In the genomic region with DNA sequence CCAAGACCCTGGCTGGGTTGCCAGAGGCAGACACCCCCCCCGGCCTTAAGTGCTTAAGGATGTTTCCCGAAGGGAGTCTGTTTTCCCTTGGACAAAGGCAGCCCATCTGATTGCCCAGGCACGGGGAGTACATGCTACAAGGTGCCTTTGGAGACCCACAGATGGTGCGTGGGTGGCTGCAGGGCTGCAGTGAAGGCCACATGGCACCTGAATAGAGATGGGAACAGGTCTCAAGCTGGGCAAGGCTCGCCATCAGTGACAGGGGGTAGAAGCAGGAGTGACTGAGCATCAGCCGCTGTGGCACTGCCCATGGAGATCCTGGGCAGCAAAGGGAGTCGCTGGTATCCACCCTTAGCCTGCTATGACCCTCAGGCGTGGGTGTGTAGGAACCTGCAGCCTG, we compare ENCODE assay signal across 1 cellular context.
TF ChIP-seq lines count a peak whose summit lies in the region.

No MANE protein-coding gene starts in this region.

TF ChIP-seq in HCT116, 20 proteins besides CTCF, POLR2A, EP300 and RAD21:
- TF ChIP-seq ELF1 (IDR thresholded peaks at IDR 0.05; ENCODE audit: borderline replicate concordance, low read depth), result no peak
- no peak for TF ChIP-seq ZNF274 (IDR thresholded peaks at IDR 0.05; ENCODE audit: low read depth, low read length)
- TF ChIP-seq TCF7L2 (IDR thresholded peaks at IDR 0.05; ENCODE audit: borderline replicate concordance, extremely low read depth, insufficient read depth, insufficient read length), result no peak
- TF ChIP-seq ZFX (IDR thresholded peaks at IDR 0.05), result no peak
- TF ChIP-seq CBX3 (IDR thresholded peaks at IDR 0.05; ENCODE audit: low read depth), result no peak
- no peak for TF ChIP-seq SP1 (IDR thresholded peaks at IDR 0.05; ENCODE audit: low read depth)
- TF ChIP-seq JUND (IDR thresholded peaks at IDR 0.05), result no peak
- no peak for TF ChIP-seq FOSL1 (IDR thresholded peaks at IDR 0.05; ENCODE audit: low read depth)
- no peak for TF ChIP-seq SIN3A (IDR thresholded peaks at IDR 0.05; ENCODE audit: low read depth)
- TF ChIP-seq, protein P1, sequence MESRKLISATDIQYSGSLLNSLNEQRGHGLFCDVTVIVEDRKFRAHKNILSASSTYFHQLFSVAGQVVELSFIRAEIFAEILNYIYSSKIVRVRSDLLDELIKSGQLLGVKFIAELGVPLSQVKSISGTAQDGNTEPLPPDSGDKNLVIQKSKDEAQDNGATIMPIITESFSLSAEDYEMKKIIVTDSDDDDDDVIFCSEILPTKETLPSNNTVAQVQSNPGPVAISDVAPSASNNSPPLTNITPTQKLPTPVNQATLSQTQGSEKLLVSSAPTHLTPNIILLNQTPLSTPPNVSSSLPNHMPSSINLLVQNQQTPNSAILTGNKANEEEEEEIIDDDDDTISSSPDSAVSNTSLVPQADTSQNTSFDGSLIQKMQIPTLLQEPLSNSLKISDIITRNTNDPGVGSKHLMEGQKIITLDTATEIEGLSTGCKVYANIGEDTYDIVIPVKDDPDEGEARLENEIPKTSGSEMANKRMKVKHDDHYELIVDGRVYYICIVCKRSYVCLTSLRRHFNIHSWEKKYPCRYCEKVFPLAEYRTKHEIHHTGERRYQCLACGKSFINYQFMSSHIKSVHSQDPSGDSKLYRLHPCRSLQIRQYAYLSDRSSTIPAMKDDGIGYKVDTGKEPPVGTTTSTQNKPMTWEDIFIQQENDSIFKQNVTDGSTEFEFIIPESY (IDR thresholded peaks at IDR 0.05; ENCODE audit: extremely low read depth, insufficient replicate concordance, low read length), result no peak
- no peak for TF ChIP-seq POLR2AphosphoS5 (IDR thresholded peaks at IDR 0.05; ENCODE audit: low read depth, low read length)
- no peak for TF ChIP-seq SRF (IDR thresholded peaks at IDR 0.05; ENCODE audit: low read depth)
- TF ChIP-seq, protein P2, sequence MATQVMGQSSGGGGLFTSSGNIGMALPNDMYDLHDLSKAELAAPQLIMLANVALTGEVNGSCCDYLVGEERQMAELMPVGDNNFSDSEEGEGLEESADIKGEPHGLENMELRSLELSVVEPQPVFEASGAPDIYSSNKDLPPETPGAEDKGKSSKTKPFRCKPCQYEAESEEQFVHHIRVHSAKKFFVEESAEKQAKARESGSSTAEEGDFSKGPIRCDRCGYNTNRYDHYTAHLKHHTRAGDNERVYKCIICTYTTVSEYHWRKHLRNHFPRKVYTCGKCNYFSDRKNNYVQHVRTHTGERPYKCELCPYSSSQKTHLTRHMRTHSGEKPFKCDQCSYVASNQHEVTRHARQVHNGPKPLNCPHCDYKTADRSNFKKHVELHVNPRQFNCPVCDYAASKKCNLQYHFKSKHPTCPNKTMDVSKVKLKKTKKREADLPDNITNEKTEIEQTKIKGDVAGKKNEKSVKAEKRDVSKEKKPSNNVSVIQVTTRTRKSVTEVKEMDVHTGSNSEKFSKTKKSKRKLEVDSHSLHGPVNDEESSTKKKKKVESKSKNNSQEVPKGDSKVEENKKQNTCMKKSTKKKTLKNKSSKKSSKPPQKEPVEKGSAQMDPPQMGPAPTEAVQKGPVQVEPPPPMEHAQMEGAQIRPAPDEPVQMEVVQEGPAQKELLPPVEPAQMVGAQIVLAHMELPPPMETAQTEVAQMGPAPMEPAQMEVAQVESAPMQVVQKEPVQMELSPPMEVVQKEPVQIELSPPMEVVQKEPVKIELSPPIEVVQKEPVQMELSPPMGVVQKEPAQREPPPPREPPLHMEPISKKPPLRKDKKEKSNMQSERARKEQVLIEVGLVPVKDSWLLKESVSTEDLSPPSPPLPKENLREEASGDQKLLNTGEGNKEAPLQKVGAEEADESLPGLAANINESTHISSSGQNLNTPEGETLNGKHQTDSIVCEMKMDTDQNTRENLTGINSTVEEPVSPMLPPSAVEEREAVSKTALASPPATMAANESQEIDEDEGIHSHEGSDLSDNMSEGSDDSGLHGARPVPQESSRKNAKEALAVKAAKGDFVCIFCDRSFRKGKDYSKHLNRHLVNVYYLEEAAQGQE (IDR thresholded peaks at IDR 0.05; ENCODE audit: low read depth), result no peak
- no peak for TF ChIP-seq CEBPB (IDR thresholded peaks at IDR 0.05; ENCODE audit: low read depth)
